Comparison of ENCODE assay signal across 1 cellular context in the genomic region with DNA sequence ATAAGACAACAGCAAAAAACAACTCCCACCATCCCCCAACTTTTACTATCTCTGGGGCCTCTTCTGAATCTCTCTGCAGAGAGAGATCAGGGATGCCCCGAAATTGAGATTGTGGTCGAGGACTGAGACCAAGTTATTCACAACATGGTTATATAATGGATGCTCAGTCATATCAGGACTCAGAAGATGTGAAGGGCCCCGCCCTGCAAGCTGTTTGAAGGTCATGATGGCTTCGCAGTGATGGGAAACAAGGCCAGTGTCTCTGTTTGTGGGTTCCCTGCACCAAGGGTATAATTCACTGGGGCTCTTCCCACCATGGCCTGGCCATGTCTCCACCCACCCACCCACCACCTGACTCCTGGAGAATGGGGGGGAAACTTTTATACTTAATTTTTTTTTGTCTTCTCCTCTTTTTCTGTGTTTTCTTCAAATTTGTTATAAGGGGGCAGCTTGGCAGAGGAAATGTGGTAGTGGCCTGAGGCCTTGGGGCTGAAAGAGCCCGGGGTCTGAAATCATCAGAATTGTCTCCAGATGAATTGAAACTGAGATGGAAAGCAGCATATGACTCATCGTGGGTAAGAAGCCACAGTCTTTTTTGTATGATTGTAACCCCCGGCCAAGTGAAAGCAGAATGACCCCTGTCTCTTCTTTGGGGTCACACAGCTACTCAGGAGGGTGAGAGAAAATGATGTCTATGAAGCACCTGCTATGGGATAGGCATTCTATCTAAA.
A peak's percentile ranks its signal among the peaks of the same experiment; 100 is the strongest.
TF ChIP-seq lines count a peak whose summit lies in the region.

No MANE protein-coding gene starts in this region.

TF ChIP-seq in GM12878, 131 proteins besides CTCF, POLR2A, EP300 and RAD21 (continued from another document):
- TF ChIP-seq POLR2AphosphoS2 (IDR thresholded peaks at IDR 0.05; ENCODE audit: low read depth, low read length) (no peak), POU2F2 (IDR thresholded peaks at IDR 0.05; ENCODE audit: borderline replicate concordance, low read depth, low read length) (peak; percentile 88; the same call in 2 of the 3 replicates), SIN3A (IDR thresholded peaks at IDR 0.05; ENCODE audit: low read depth, low read length) (no peak), CBX5 (IDR thresholded peaks at IDR 0.05; ENCODE audit: low read depth) (peak; percentile 68; the same call in 1 of the 2 replicates), EED (IDR thresholded peaks at IDR 0.05; ENCODE audit: low read depth) (peak; percentile 81), RAD51 (IDR thresholded peaks at IDR 0.05) (no peak), JUNB (IDR thresholded peaks at IDR 0.05) (peak; percentile 92), HDAC6 (IDR thresholded peaks at IDR 0.05; ENCODE audit: unreplicated experiment) (no peak), ZBED1 (IDR thresholded peaks at IDR 0.05; ENCODE audit: borderline replicate concordance) (peak; percentile 82), ZNF24 (IDR thresholded peaks at IDR 0.05) (no peak), MYB (IDR thresholded peaks at IDR 0.05; ENCODE audit: borderline replicate concordance, low read depth, low read length) (no peak), CEBPB (IDR thresholded peaks at IDR 0.05; ENCODE audit: borderline replicate concordance in 1 of 2, low read depth in 2 of 2, low read length in 2 of 2) (no peak), PAX8 (IDR thresholded peaks at IDR 0.05) (no peak), ZNF274 (IDR thresholded peaks at IDR 0.05; ENCODE audit: insufficient read depth, insufficient read length) (no peak)
- TF ChIP-seq, protein P1, sequence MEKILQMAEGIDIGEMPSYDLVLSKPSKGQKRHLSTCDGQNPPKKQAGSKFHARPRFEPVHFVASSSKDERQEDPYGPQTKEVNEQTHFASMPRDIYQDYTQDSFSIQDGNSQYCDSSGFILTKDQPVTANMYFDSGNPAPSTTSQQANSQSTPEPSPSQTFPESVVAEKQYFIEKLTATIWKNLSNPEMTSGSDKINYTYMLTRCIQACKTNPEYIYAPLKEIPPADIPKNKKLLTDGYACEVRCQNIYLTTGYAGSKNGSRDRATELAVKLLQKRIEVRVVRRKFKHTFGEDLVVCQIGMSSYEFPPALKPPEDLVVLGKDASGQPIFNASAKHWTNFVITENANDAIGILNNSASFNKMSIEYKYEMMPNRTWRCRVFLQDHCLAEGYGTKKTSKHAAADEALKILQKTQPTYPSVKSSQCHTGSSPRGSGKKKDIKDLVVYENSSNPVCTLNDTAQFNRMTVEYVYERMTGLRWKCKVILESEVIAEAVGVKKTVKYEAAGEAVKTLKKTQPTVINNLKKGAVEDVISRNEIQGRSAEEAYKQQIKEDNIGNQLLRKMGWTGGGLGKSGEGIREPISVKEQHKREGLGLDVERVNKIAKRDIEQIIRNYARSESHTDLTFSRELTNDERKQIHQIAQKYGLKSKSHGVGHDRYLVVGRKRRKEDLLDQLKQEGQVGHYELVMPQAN (conservative IDR thresholded peaks at IDR 0.05), result no peak
- TF ChIP-seq, protein P2, sequence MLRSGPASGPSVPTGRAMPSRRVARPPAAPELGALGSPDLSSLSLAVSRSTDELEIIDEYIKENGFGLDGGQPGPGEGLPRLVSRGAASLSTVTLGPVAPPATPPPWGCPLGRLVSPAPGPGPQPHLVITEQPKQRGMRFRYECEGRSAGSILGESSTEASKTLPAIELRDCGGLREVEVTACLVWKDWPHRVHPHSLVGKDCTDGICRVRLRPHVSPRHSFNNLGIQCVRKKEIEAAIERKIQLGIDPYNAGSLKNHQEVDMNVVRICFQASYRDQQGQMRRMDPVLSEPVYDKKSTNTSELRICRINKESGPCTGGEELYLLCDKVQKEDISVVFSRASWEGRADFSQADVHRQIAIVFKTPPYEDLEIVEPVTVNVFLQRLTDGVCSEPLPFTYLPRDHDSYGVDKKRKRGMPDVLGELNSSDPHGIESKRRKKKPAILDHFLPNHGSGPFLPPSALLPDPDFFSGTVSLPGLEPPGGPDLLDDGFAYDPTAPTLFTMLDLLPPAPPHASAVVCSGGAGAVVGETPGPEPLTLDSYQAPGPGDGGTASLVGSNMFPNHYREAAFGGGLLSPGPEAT (IDR thresholded peaks at IDR 0.05; ENCODE audit: low read depth), result 0 out of 2 replicates have a peak, but pooled peaks have one; percentile 25
- TF ChIP-seq, protein P3, sequence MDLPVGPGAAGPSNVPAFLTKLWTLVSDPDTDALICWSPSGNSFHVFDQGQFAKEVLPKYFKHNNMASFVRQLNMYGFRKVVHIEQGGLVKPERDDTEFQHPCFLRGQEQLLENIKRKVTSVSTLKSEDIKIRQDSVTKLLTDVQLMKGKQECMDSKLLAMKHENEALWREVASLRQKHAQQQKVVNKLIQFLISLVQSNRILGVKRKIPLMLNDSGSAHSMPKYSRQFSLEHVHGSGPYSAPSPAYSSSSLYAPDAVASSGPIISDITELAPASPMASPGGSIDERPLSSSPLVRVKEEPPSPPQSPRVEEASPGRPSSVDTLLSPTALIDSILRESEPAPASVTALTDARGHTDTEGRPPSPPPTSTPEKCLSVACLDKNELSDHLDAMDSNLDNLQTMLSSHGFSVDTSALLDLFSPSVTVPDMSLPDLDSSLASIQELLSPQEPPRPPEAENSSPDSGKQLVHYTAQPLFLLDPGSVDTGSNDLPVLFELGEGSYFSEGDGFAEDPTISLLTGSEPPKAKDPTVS (IDR thresholded peaks at IDR 0.05; ENCODE audit: low read depth, low read length), result no peak
- TF ChIP-seq, protein P4, sequence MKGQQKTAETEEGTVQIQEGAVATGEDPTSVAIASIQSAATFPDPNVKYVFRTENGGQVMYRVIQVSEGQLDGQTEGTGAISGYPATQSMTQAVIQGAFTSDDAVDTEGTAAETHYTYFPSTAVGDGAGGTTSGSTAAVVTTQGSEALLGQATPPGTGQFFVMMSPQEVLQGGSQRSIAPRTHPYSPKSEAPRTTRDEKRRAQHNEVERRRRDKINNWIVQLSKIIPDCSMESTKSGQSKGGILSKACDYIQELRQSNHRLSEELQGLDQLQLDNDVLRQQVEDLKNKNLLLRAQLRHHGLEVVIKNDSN (IDR thresholded peaks at IDR 0.05; ENCODE audit: borderline replicate concordance, extremely low read length, insufficient read depth, low read depth, low read length), result no peak
- TF ChIP-seq, protein P5, sequence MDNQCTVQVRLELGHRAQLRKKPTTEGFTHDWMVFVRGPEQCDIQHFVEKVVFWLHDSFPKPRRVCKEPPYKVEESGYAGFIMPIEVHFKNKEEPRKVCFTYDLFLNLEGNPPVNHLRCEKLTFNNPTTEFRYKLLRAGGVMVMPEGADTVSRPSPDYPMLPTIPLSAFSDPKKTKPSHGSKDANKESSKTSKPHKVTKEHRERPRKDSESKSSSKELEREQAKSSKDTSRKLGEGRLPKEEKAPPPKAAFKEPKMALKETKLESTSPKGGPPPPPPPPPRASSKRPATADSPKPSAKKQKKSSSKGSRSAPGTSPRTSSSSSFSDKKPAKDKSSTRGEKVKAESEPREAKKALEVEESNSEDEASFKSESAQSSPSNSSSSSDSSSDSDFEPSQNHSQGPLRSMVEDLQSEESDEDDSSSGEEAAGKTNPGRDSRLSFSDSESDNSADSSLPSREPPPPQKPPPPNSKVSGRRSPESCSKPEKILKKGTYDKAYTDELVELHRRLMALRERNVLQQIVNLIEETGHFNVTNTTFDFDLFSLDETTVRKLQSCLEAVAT (IDR thresholded peaks at IDR 0.05), result no peak
